In genomic region chr5:171428168-171428658, GRCh38 we compare ENCODE assay signal across 20 cellular contexts. TPM values are rescaled to one million over a fixed set of nuclear protein-coding genes. Genes with fewer than 3 reads are reported as not detected.
A peak's percentile ranks its signal among the peaks of the same experiment; 100 is the strongest.
DNase-seq lines count a peak whose midpoint lies in the region; FAIRE-seq and TF ChIP-seq lines count a peak whose summit lies in the region.
"Had no signal": no experiment of that assay in that cellular context is flagged by ENCODE, and none has a peak within 500 bp of the region (broad histone marks: within the 10 kb centered on the region; RNA-seq: fewer than 3 reads in every experiment).

No MANE protein-coding gene starts in this region.

- no peak for TF ChIP-seq CTCF in Peyer's patch (IDR thresholded peaks at IDR 0.05)
- no peak for TF ChIP-seq CTCF in suprapubic skin (IDR thresholded peaks at IDR 0.05)

- 92% methylated on average over 8 of the region's 8 CpGs for WGBS in suprapubic skin

- no peak for TF ChIP-seq EP300 in suprapubic skin (IDR thresholded peaks at IDR 0.05)

- no peak overlapping the region for H3K4me3 ChIP-seq in Peyer's patch
- H3K4me3 ChIP-seq in suprapubic skin, result no peak overlapping the region
- H3K4me3 ChIP-seq: BLaER1 treated with 17β-estradiol and CSF1 and Interleukin-3, amounts not matched to agents 10 nM and 100 nM; HAP-1; MG63; PC-9 had no signal

- TF ChIP-seq POLR2A in Peyer's patch (IDR thresholded peaks at IDR 0.05) (no peak), suprapubic skin (IDR thresholded peaks at IDR 0.05) (no peak)

- H3K36me3 ChIP-seq in Peyer's patch (no peaks in the 10 kb centered on the region), suprapubic skin (no peaks in the 10 kb centered on the region)
- H3K36me3 ChIP-seq: BLaER1 treated with 17β-estradiol and CSF1 and Interleukin-3, amounts not matched to agents 10 nM and 100 nM; HAP-1 had no signal

- H3K9me3 ChIP-seq in Peyer's patch, result no peaks in the 10 kb centered on the region
- H3K9me3 ChIP-seq in suprapubic skin, result no peaks in the 10 kb centered on the region
- H3K9me3 ChIP-seq: BLaER1 treated with 17β-estradiol and CSF1 and Interleukin-3, amounts not matched to agents 10 nM and 100 nM; HAP-1; MG63 had no signal

- H3K4me1 ChIP-seq in Peyer's patch, result no peaks in the 10 kb centered on the region
- H3K4me1 ChIP-seq in suprapubic skin, result no peaks in the 10 kb centered on the region
- H3K4me1 ChIP-seq: HAP-1 had no signal

- H3K27ac ChIP-seq in Peyer's patch (no peak overlapping the region), suprapubic skin (no peak overlapping the region)
- H3K27ac ChIP-seq: BLaER1 treated with 17β-estradiol and CSF1 and Interleukin-3, amounts not matched to agents 10 nM and 100 nM; PC-9 had no signal

- DNase-seq in activated effector memory CD4-positive, alpha-beta T cell treated with anti-CD3 and anti-CD28 coated beads, Interleukin-2, amount 50 U/mL, for 16 hours, result peak; percentile 31
- no peak for DNase-seq in activated effector memory CD4-positive, alpha-beta T cell treated with Interleukin-2 at 50 U/mL for 16 hours
- peak in 2 of 3 donors; percentile 20 to 21 for DNase-seq in Peyer's patch
- peak; percentile 47 for DNase-seq in mesenteric fat pad (ENCODE audit: low spot score)
- peak; percentile 33 to 40 for DNase-seq in suprapubic skin (ENCODE audit: low spot score in 2 of 2)
- DNase-seq in RCC 7860 (ENCODE audit: low spot score), result no peak
- DNase-seq in SHP77 treated with DMSO at 0.1 percent for 48 hours (lab: John Stamatoyannopoulos, UW), result no peak
- DNase-seq in GM03348 (ENCODE audit: low spot score), result no peak
- DNase-seq: 8988T, DMS 273 treated with DMSO at 0.1 percent for 48 hours, EL, MG63, NCI-H1105, NCI-H1694 treated with DMSO at 0.1 percent for 48 hours, NCI-H446, NCI-H748 treated with DMSO at 0.1 percent for 48 hours, PC-9, SHP77 had no signal

- H3K27me3 ChIP-seq in Peyer's patch (no peaks in the 10 kb centered on the region), suprapubic skin (no peaks in the 10 kb centered on the region)
- H3K27me3 ChIP-seq: MG63 had no signal

- FAIRE-seq in RCC 7860 (lab: Jason Lieb, UNC), result no peak

RNA-seq across cellular contexts. Expression of gene FGF18, which starts 8.8 kb away (rescaled TPM):
- under 1 TPM in 1 of 4 donors, not detected in 3; 0.53 TPM for total RNA-seq in Peyer's patch
- total RNA-seq in mesenteric fat pad, result 1.7 TPM
- total RNA-seq in suprapubic skin, result 1 to 10 TPM in 1 of 4 donors, under 1 TPM in 3; 0.32 to 3.2 (median 0.50) TPM

RNA-seq across cellular contexts. Expression of gene NPM1, which starts 40.6 kb away (rescaled TPM):
- total RNA-seq in Peyer's patch (100 to 1,000 TPM; 167 to 468 (median 197) TPM), mesenteric fat pad (526 TPM), suprapubic skin (100 to 1,000 TPM; 439 to 524 (median 469) TPM)

Comparison
In these comparisons a context has a peak if more than half of its experiments do, and no peak if none do; other contexts are left out.
1. DNase-seq: peak in activated effector memory CD4-positive, alpha-beta T cell treated with anti-CD3 and anti-CD28 coated beads, Interleukin-2, amount 50 U/mL, for 16 hours (single experiment), Peyer's patch (2 of 3), mesenteric fat pad (single experiment) and suprapubic skin (2 of 2); none in activated effector memory CD4-positive, alpha-beta T cell treated with Interleukin-2 at 50 U/mL for 16 hours (single experiment), RCC 7860 (single experiment), SHP77 treated with DMSO at 0.1 percent for 48 hours (single experiment) and GM03348 (single experiment).